In genomic region chr9:20286969-20287368, GRCh38 we compare ENCODE assay signal across 26 cellular contexts.
"Had no signal": no experiment of that assay in that cellular context is flagged by ENCODE, and none has a peak within 500 bp of the region (broad histone marks: within the 10 kb centered on the region; RNA-seq: fewer than 3 reads in every experiment).

No MANE protein-coding gene starts in this region.

- H3K4me3 ChIP-seq: ascending aorta, SK-N-MC had no signal

- H3K9me3 ChIP-seq: ascending aorta had no signal

- H3K27me3 Mint-ChIP-seq: activated CD4-positive, alpha-beta T cell treated with anti-CD3 and anti-CD28 coated beads, Interleukin-2, amount 10 ng/mL, durations not matched to agents 24 days and 14 days; activated CD8-positive, alpha-beta T cell treated with anti-CD3 and anti-CD28 coated beads for 36 hours; activated naive CD4-positive, alpha-beta T cell treated with anti-CD3 and anti-CD28 coated beads, Interleukin-2, amount 50 U/mL, for 24 hours; activated naive CD8-positive, alpha-beta T cell treated with anti-CD3 and anti-CD28 coated beads, Interleukin-2, amount 10 ng/mL, durations not matched to agents 7 days and 5 days had no signal

- H3K27ac ChIP-seq: ascending aorta, SK-N-MC had no signal

- H3K4me1 ChIP-seq: ascending aorta had no signal

- H3K36me3 ChIP-seq: ascending aorta had no signal

- H3K27me3 ChIP-seq: ascending aorta had no signal

- FAIRE-seq: TTC549 had no signal

- H3K4me3 Mint-ChIP-seq: activated CD4-positive, alpha-beta T cell treated with anti-CD3 and anti-CD28 coated beads, Interleukin-2, amount 10 ng/mL, durations not matched to agents 24 days and 14 days; activated CD8-positive, alpha-beta T cell treated with anti-CD3 and anti-CD28 coated beads for 36 hours; activated naive CD4-positive, alpha-beta T cell treated with anti-CD3 and anti-CD28 coated beads, Interleukin-2, amount 50 U/mL, for 24 hours; activated naive CD8-positive, alpha-beta T cell treated with anti-CD3 and anti-CD28 coated beads, Interleukin-2, amount 10 ng/mL, durations not matched to agents 7 days and 5 days; activated T-cell treated with anti-CD3 and anti-CD28 coated beads, Interleukin-2, amount 50 U/mL, for 72 hours; activated T-helper 17 cell treated with anti-CD3 and anti-CD28 coated beads, Interleukin-2, amount 50 U/mL, for 72 hours; T-helper 2 cell treated with Interferon-gamma antibody and Interleukin-4, amounts not matched to agents 5 μg/mL and 100 μg/mL, for 36 hours had no signal

- ATAC-seq: activated CD8-positive, alpha-beta T cell treated with anti-CD3 and anti-CD28 coated beads for 36 hours; activated T-cell treated with anti-CD3 and anti-CD28 coated beads, Interleukin-2, amount 50 U/mL, for 72 hours; activated T-helper 17 cell treated with anti-CD3 and anti-CD28 coated beads, Interleukin-2, amount 50 U/mL, for 72 hours had no signal

- H3K27ac Mint-ChIP-seq: activated CD4-positive, alpha-beta T cell treated with anti-CD3 and anti-CD28 coated beads, Interleukin-2, amount 10 ng/mL, durations not matched to agents 24 days and 14 days; activated CD8-positive, alpha-beta T cell treated with anti-CD3 and anti-CD28 coated beads for 36 hours; activated T-cell treated with anti-CD3 and anti-CD28 coated beads, Interleukin-2, amount 50 U/mL, for 72 hours; activated T-helper 17 cell treated with anti-CD3 and anti-CD28 coated beads, Interleukin-2, amount 50 U/mL, for 72 hours; T-helper 2 cell treated with Interferon-gamma antibody and Interleukin-4, amounts not matched to agents 5 μg/mL and 100 μg/mL, for 36 hours had no signal

- DNase-seq: activated CD4-positive, alpha-beta T cell treated with anti-CD3 and anti-CD28 coated beads, Interleukin-2, amount 10 ng/mL, durations not matched to agents 24 days and 14 days; activated CD4-positive, alpha-beta T cell treated with anti-CD3 and anti-CD28 coated beads, Interleukin-2, amount 50 U/mL, for 4 hours; activated CD8-positive, alpha-beta T cell treated with anti-CD3 and anti-CD28 coated beads for 36 hours; activated effector memory CD4-positive, alpha-beta T cell treated with anti-CD3 and anti-CD28 coated beads, Interleukin-2, amount 50 U/mL, for 16 hours; activated naive CD4-positive, alpha-beta T cell; activated naive CD8-positive, alpha-beta T cell treated with anti-CD3 and anti-CD28 coated beads, Interleukin-2, amount 10 ng/mL, durations not matched to agents 7 days and 5 days; activated T-cell treated with anti-CD3 and anti-CD28 coated beads, Interleukin-2, amount 50 U/mL, for 1 hour; activated T-cell treated with anti-CD3 and anti-CD28 coated beads, Interleukin-2, amount 50 U/mL, for 72 hours; amygdala; NCI-H1092 treated with DMSO at 0.1 percent for 48 hours; NCI-H1417; NCI-H146; NCI-H187; NCI-H2029 treated with DMSO at 0.1 percent for 48 hours; NCI-H2107; NCI-H2171; NCI-H510A; NCI-H526; NCI-H748 treated with DMSO at 0.1 percent for 48 hours; Right ventricle myocardium superior had no signal
